1 cellular context compared by ENCODE assay signal in the genomic region with DNA sequence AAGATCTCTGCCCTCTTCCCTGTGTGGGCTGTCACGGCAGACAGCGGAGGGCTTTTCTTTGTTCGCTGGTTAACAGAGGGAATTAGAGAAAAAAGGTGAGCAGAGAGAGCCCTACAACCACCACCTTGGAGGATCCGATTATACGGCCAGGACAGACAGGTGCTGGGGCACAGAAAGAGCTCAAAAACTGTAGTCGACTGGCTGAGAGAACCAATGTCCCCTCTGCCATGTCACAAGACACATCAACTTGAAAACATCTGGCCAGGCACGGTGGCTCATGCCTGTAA.
TF ChIP-seq lines count a peak whose summit lies in the region.

No MANE protein-coding gene starts in this region.

TF ChIP-seq in H1, 55 proteins besides CTCF, POLR2A, EP300 and RAD21:
- TF ChIP-seq TAF1 (IDR thresholded peaks at IDR 0.05; ENCODE audit: low read depth, low read length), result no peak
- no peak for TF ChIP-seq SUZ12 (IDR thresholded peaks at IDR 0.05; ENCODE audit: low read length)
- no peak for TF ChIP-seq JUND (IDR thresholded peaks at IDR 0.05; ENCODE audit: low read length)
- TF ChIP-seq POLR2AphosphoS5 (IDR thresholded peaks at IDR 0.05; ENCODE audit: low read depth, low read length), result no peak
- no peak for TF ChIP-seq KDM4A (IDR thresholded peaks at IDR 0.05; ENCODE audit: low read depth, low read length, severe bottlenecking)
- no peak for TF ChIP-seq RFX5 (IDR thresholded peaks at IDR 0.05; ENCODE audit: borderline replicate concordance, low read depth, low read length)
- no peak for TF ChIP-seq CHD1 (IDR thresholded peaks at IDR 0.05; ENCODE audit: low read depth, low read length)
- TF ChIP-seq EGR1 (IDR thresholded peaks at IDR 0.05; ENCODE audit: borderline replicate concordance, low read depth, low read length), result no peak
- no peak for TF ChIP-seq GTF2F1 (IDR thresholded peaks at IDR 0.05; ENCODE audit: borderline replicate concordance, low read depth, low read length)
- no peak for TF ChIP-seq CBX8 (IDR thresholded peaks at IDR 0.05; ENCODE audit: borderline replicate concordance, low read depth, low read length)
- TF ChIP-seq PHF8 (conservative IDR thresholded peaks at IDR 0.05; ENCODE audit: low read depth, low read length), result no peak
- no peak for TF ChIP-seq TEAD4 (IDR thresholded peaks at IDR 0.05; ENCODE audit: low read depth, low read length)
- no peak for TF ChIP-seq BRCA1 (IDR thresholded peaks at IDR 0.05; ENCODE audit: low read depth, low read length)
